ENCODE assay signal across 1 cellular context in the genomic region with DNA sequence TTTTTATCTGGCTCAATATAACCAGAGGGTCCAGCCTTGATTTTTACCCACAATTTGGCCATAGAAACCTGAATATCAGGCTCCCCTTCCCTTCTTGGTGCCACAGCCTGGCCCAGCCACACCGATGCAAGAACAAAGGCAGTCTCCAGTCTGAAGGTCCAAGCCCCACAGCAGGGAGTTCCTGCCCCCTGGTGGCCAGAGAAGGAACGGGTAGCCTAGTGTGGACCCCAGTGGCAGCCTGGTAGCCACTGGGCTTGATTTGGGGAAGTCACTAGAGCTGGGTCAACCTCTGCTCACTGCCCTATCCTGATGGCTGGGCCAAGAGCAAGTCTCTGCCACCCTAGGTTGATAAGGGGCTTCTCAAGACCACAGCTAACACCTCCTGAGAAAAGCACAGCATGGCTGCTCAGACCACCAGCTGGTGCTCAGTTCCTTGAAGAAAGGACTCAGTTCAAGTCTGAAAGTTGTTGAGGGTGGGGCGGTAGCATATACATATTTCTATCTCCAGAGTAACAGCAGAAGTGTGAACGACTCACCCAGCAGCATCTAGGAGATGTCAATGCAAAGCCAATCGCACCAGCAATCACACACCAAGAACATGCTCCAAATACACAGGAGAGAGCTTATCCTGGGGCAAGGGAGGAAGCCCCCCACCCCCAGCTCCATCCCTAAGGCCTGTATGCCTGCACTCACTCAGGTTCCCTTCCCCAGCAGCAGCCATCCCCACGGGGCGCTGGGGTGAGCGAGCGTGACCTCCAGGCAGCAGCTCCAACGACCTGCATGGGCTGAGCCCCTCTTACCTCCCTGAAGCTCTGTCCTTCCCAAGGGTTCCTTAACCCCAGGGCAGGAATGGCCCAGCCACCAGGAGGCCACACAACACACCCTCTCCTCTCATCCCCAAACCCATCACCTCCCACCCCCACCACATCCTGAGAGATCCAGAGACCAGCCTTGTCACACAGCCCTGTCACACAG.
TF ChIP-seq lines count a peak whose summit lies in the region.

No MANE protein-coding gene starts in this region.

TF ChIP-seq in GM23338, 12 proteins besides CTCF, POLR2A, EP300 and RAD21 (continued from another document):
- TF ChIP-seq, protein P1, sequence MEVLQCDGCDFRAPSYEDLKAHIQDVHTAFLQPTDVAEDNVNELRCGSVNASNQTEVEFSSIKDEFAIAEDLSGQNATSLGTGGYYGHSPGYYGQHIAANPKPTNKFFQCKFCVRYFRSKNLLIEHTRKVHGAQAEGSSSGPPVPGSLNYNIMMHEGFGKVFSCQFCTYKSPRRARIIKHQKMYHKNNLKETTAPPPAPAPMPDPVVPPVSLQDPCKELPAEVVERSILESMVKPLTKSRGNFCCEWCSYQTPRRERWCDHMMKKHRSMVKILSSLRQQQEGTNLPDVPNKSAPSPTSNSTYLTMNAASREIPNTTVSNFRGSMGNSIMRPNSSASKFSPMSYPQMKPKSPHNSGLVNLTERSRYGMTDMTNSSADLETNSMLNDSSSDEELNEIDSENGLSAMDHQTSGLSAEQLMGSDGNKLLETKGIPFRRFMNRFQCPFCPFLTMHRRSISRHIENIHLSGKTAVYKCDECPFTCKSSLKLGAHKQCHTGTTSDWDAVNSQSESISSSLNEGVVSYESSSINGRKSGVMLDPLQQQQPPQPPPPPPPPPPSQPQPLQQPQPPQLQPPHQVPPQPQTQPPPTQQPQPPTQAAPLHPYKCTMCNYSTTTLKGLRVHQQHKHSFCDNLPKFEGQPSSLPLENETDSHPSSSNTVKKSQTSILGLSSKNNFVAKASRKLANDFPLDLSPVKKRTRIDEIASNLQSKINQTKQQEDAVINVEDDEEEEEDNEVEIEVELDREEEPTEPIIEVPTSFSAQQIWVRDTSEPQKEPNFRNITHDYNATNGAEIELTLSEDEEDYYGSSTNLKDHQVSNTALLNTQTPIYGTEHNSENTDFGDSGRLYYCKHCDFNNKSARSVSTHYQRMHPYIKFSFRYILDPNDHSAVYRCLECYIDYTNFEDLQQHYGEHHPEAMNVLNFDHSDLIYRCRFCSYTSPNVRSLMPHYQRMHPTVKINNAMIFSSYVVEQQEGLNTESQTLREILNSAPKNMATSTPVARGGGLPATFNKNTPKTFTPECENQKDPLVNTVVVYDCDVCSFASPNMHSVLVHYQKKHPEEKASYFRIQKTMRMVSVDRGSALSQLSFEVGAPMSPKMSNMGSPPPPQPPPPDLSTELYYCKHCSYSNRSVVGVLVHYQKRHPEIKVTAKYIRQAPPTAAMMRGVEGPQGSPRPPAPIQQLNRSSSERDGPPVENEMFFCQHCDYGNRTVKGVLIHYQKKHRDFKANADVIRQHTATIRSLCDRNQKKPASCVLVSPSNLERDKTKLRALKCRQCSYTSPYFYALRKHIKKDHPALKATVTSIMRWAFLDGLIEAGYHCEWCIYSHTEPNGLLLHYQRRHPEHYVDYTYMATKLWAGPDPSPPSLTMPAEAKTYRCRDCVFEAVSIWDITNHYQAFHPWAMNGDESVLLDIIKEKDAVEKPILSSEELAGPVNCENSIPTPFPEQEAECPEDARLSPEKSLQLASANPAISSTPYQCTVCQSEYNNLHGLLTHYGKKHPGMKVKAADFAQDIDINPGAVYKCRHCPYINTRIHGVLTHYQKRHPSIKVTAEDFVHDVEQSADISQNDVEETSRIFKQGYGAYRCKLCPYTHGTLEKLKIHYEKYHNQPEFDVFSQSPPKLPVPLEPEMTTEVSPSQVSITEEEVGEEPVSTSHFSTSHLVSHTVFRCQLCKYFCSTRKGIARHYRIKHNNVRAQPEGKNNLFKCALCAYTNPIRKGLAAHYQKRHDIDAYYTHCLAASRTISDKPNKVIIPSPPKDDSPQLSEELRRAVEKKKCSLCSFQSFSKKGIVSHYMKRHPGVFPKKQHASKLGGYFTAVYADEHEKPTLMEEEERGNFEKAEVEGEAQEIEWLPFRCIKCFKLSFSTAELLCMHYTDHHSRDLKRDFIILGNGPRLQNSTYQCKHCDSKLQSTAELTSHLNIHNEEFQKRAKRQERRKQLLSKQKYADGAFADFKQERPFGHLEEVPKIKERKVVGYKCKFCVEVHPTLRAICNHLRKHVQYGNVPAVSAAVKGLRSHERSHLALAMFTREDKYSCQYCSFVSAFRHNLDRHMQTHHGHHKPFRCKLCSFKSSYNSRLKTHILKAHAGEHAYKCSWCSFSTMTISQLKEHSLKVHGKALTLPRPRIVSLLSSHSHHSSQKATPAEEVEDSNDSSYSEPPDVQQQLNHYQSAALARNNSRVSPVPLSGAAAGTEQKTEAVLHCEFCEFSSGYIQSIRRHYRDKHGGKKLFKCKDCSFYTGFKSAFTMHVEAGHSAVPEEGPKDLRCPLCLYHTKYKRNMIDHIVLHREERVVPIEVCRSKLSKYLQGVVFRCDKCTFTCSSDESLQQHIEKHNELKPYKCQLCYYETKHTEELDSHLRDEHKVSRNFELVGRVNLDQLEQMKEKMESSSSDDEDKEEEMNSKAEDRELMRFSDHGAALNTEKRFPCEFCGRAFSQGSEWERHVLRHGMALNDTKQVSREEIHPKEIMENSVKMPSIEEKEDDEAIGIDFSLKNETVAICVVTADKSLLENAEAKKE (CRISPR knock-in tag; IDR thresholded peaks at IDR 0.05) = no peak
- no peak for TF ChIP-seq EZH2phosphoT487 (IDR thresholded peaks at IDR 0.05; ENCODE audit: unreplicated experiment)
